In the genomic region with DNA sequence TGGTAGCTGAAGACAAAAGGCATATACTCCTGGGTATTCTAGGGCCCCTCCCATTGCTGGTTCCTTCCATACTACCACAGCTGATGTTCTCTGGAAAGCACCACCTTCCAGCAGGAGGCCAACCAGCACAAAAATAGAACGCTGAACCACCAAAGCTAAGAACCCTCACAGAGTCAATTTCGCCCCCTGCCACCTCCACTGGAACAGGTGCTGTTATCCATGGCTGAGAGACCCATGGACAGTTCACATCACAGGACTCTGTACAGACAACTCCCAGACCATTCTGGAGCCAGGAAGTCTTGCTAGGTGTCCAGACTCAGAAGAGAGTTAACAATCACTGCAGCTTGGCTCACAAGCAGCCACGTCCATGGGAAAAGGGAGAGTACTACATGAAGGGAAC, we compare ENCODE assay signal across 33 cellular contexts.
"Had no signal": no experiment of that assay in that cellular context is flagged by ENCODE, and none has a peak within 500 bp of the region (broad histone marks: within the 10 kb centered on the region; RNA-seq: fewer than 3 reads in every experiment).

No MANE protein-coding gene starts in this region.

- H3K4me3 ChIP-seq: MG63 had no signal

- H3K9ac ChIP-seq: KMS-11 had no signal

- H3K36me3 ChIP-seq: MG63 had no signal

- H3K27ac ChIP-seq: KMS-11 had no signal

- H3K4me2 ChIP-seq: KMS-11 had no signal

- H3K27me3 ChIP-seq: MG63 had no signal

- DNase-seq: Karpas-422, Kasumi-1, KG1, MG63, MM.1S, MV-4-11, NCI-H1048, NCI-H1092, NCI-H1092 treated with DMSO at 0.1 percent for 48 hours, NCI-H1105, NCI-H1105 treated with DMSO at 0.1 percent for 48 hours, NCI-H1417, NCI-H1417 treated with DMSO at 0.1 percent for 48 hours, NCI-H1436, NCI-H1436 treated with DMSO at 0.1 percent for 48 hours, NCI-H146, NCI-H1694, NCI-H1694 treated with DMSO at 0.1 percent for 48 hours, NCI-H187, NCI-H187 treated with DMSO at 0.1 percent for 48 hours, NCI-H1930, NCI-H2029, NCI-H2029 treated with DMSO at 0.1 percent for 48 hours, NCI-H2081, NCI-H2081 treated with DMSO at 0.1 percent for 48 hours, NCI-H2107, NCI-H2171, NCI-H2171 treated with DMSO at 0.1 percent for 48 hours, NCI-H2227 treated with DMSO at 0.1 percent for 48 hours, NCI-H345, NCI-H446, NCI-H446 treated with DMSO at 0.1 percent for 48 hours had no signal
